Comparison of ENCODE assay signal across 8 cellular contexts in genomic region chr7:63925262-63925625, GRCh38.
DNase-seq lines count a peak whose midpoint lies in the region; ATAC-seq and TF ChIP-seq lines count a peak whose summit lies in the region.

No MANE protein-coding gene starts in this region.

- peak overlapping the region; percentile 95 to 99 (median 97) for H3K4me3 Mint-ChIP-seq in immature natural killer cell

- H3K4me1 Mint-ChIP-seq in immature natural killer cell: peaks cover 23 to 32% of the 10 kb centered on the region in 2 donors

- peak overlapping the region; percentile 77 to 94 for H3K4me3 ChIP-seq in SK-N-SH (ENCODE audit: low read depth in 2 of 2, low read length in 1 of 2)

- DNase-seq in activated T-cell treated with anti-CD3 and anti-CD28 coated beads for 48 hours (ENCODE audit: low read depth): peak; percentile 4
- no peak for DNase-seq in activated T-cell treated with anti-CD3 and anti-CD28 coated beads for 4 hours
- peak; percentile 51 for DNase-seq in SK-N-SH
- no peak for DNase-seq in immature natural killer cell
- peak in 2 of 49 donors; percentile 32 to 44 for DNase-seq in substantia nigra (lab: John Stamatoyannopoulos, UW)
- DNase-seq in NCI-H1694 (lab: John Stamatoyannopoulos, UW): no peak
- no peak for DNase-seq in dermis blood vessel endothelial cell

- peak overlapping the region; percentile 90 for H2AFZ ChIP-seq in SK-N-SH (ENCODE audit: low read depth)

- no peaks in the 10 kb centered on the region for H4K20me1 ChIP-seq in SK-N-SH (ENCODE audit: insufficient read depth)

- ATAC-seq in HG02973 (IDR thresholded peaks at IDR 0.05; ENCODE audit: unreplicated experiment): no peak

- H3K9me3 ChIP-seq in SK-N-SH: no peaks in the 10 kb centered on the region

- CTCF ChIA-PET in SK-N-SH (lab: Yijun Ruan, JAX): interaction anchor here (0.7 to 1.4 kb wide), 4 partner anchors 10 to 34 kb away, joined by 3 to 6 read pairs (median 4); no protein-coding TSS in a partner anchor

- peaks cover 0 to 6% (median 5%) of the 10 kb centered on the region in 3 donors for H3K36me3 Mint-ChIP-seq in immature natural killer cell

- TF ChIP-seq CTCF in SK-N-SH (IDR thresholded peaks at IDR 0.05): no peak

- TF ChIP-seq RAD21 in SK-N-SH (IDR thresholded peaks at IDR 0.05; ENCODE audit: low read length): no peak; the same call in 1 of the 2 replicates

- H3K9me3 Mint-ChIP-seq in immature natural killer cell: peaks cover 0 to 5% (median 1%) of the 10 kb centered on the region in 6 donors

- H3K4me1 ChIP-seq in SK-N-SH (ENCODE audit: control insufficient read depth in 1 of 2, insufficient read depth in 2 of 2, low read depth in 1 of 2, low read length in 1 of 2): peaks cover 0 to 11% of the 10 kb centered on the region in 2 experiments; a peak in 2 of 4 replicates

- under 1% methylated on average over 12 of the region's 12 CpGs for WGBS in SK-N-SH (ENCODE audit: low lambda C conversion rate)

- H3K36me3 ChIP-seq in SK-N-SH (replicated peaks in 1 of 2; ENCODE audit: control insufficient read depth in 1 of 2, insufficient read depth in 2 of 2, low read length in 1 of 2): no peaks in the 10 kb centered on the region

- no peaks in the 10 kb centered on the region for H3K27me3 ChIP-seq in SK-N-SH (ENCODE audit: insufficient read depth)

- peak overlapping the region; percentile 73 to 100 for H3K27ac ChIP-seq in SK-N-SH (ENCODE audit: low read depth in 2 of 2, low read length in 1 of 2)
- H3K27ac ChIP-seq in substantia nigra (ENCODE audit: low read depth, low read length, poor library complexity, severe bottlenecking): peak overlapping the region; percentile 99

- peaks cover 2 to 6% (median 3%) of the 10 kb centered on the region in 3 donors for H3K27me3 Mint-ChIP-seq in immature natural killer cell (ENCODE audit: low read depth in 3 of 3)

- peak overlapping the region; percentile 83 for H3K4me2 ChIP-seq in SK-N-SH

- no peaks in the 10 kb centered on the region for H3K9me2 ChIP-seq in SK-N-SH

- H3K9ac ChIP-seq in SK-N-SH: peak overlapping the region; percentile 52

- no peaks in the 10 kb centered on the region for H3K79me2 ChIP-seq in SK-N-SH (ENCODE audit: insufficient read depth)

- POLR2A ChIA-PET in SK-N-SH (lab: Yijun Ruan, JAX): interaction anchor here (0.6 to 2.0 kb wide), 7 partner anchors 24 to 769 kb away, joined by 3 to 24 read pairs (median 5); partner anchors contain the start of gene ZNF107

- H3K27ac Mint-ChIP-seq in immature natural killer cell: peak overlapping the region; percentile 81 to 98 (median 94)

- H3F3A ChIP-seq in SK-N-SH (replicated peaks; ENCODE audit: insufficient read depth): no peaks in the 10 kb centered on the region

- TF ChIP-seq EP300 in SK-N-SH (IDR thresholded peaks at IDR 0.05; ENCODE audit: borderline replicate concordance in 1 of 2, low read depth in 1 of 2, low read length in 1 of 2): no peak

TF ChIP-seq in SK-N-SH, 30 proteins besides CTCF, POLR2A, EP300 and RAD21:
- TF ChIP-seq MXI1 (IDR thresholded peaks at IDR 0.05; ENCODE audit: low read depth, low read length) (peak; percentile 92), RFX5 (IDR thresholded peaks at IDR 0.05; ENCODE audit: low read length) (no peak)

Comparison
In these comparisons a context has a peak if more than half of its experiments do, and no peak if none do; other contexts are left out.
1. DNase-seq: peak in activated T-cell treated with anti-CD3 and anti-CD28 coated beads for 48 hours (single experiment) and SK-N-SH (single experiment); none in activated T-cell treated with anti-CD3 and anti-CD28 coated beads for 4 hours (single experiment), immature natural killer cell (0 of 3), NCI-H1694 (single experiment) and dermis blood vessel endothelial cell (single experiment).